8 cellular contexts compared by ENCODE assay signal in the genomic region with DNA sequence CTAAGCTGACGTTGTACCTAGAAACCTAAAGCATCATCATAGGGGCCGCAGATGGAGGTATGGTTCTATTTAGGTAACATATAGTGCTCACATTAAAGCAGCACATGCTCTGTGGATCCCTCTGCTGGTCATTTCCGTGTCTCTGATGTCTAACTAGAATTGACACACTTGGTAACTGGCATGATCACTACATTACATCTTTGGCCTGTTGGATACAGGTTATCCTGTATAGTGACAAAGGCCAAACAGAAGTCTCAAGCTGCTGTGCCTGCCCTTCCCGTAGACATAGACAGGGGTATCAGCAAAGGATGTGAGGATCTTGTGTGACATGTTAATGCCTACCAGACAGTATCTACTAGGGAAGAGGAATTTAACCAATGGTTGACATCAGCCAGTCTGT. TPM values are rescaled to one million over a fixed set of nuclear protein-coding genes. Genes with fewer than 3 reads are reported as not detected.
DNase-seq lines count a peak whose midpoint lies in the region; ATAC-seq and TF ChIP-seq lines count a peak whose summit lies in the region.

No MANE protein-coding gene starts in this region.

- ATAC-seq in T-cell (replicated peaks in 1 of 4) (peak; percentile 64 to 77 (median 72)), memory B cell (ENCODE audit: low read depth) (peak; percentile 69), HG03025 (IDR thresholded peaks at IDR 0.05; ENCODE audit: low FRiP score, unreplicated experiment) (no peak)

- H3K27ac Mint-ChIP-seq in T-cell (no peak overlapping the region), memory B cell (peak overlapping the region; percentile 45)

- CTCF ChIA-PET in AG04449 (lab: Yijun Ruan, JAX) (interaction anchor here (0.7 to 7.0 kb wide), 28 partner anchors 10 to 179 kb away, joined by 3 to 100 read pairs (median 5); no protein-coding TSS in a partner anchor), T-cell (lab: Charles Lee) (interaction anchor here (0.5 to 8.9 kb wide), 4 partner anchors 143 to 197 kb away, joined by 4 to 71 read pairs (median 9); no protein-coding TSS in a partner anchor)

- no peak for DNase-seq in AG04449 (ENCODE audit: low read depth, low spot score)
- DNase-seq in ELR (ENCODE audit: low read depth) = peak; percentile 71
- DNase-seq in HuH-7 (ENCODE audit: low spot score) = peak; percentile 52
- DNase-seq in T-cell = peak in 30 of 34 experiments; percentile 5 to 52 (median 36)
- DNase-seq in dedifferentiated amniotic fluid mesenchymal stem cell (ENCODE audit: extremely low spot score) = peak; percentile 34
- peak; percentile 21 to 28 for DNase-seq in memory B cell (ENCODE audit: low spot score in 2 of 2)
- DNase-seq in ureter (ENCODE audit: low spot score) = no peak

- H3K9me3 Mint-ChIP-seq in T-cell (no peaks in the 10 kb centered on the region), memory B cell (no peaks in the 10 kb centered on the region)

- H3K4me3 ChIP-seq in AG04449 (ENCODE audit: low read depth, low read length) = no peak overlapping the region

- POLR2A ChIA-PET in AG04449 (lab: Yijun Ruan, JAX) (no interaction called here), T-cell (lab: Charles Lee) (interaction anchor here in 1 of 2 donors (0.6 kb wide), 1 partner anchor 143 kb away, joined by 4 read pairs; no protein-coding TSS in a partner anchor)

- TF ChIP-seq CTCF in AG04449 (IDR thresholded peaks at IDR 0.05; ENCODE audit: insufficient read depth, low read length, missing control alignments) = peak; percentile 60

- no peaks in the 10 kb centered on the region for H3K27me3 Mint-ChIP-seq in T-cell
- no peaks in the 10 kb centered on the region for H3K27me3 Mint-ChIP-seq in memory B cell

- H3K4me3 Mint-ChIP-seq in T-cell = no peak overlapping the region
- no peak overlapping the region for H3K4me3 Mint-ChIP-seq in memory B cell

- H3K4me1 Mint-ChIP-seq in T-cell (peaks cover 7 to 9% (median 7%) of the 10 kb centered on the region in 3 donors), memory B cell (peaks cover 5% of the 10 kb centered on the region)

- H3K36me3 Mint-ChIP-seq in T-cell (peaks cover 8% of the 10 kb centered on the region), memory B cell (peaks cover 4% of the 10 kb centered on the region)

RNA-seq across cellular contexts. Expression of a gene that starts 51.2 kb away (rescaled TPM):
- total RNA-seq in T-cell = 10 to 100 TPM; 42.3 to 51.9 (median 44.8) TPM
- total RNA-seq in ureter = 88.1 TPM

Comparison
In these comparisons a context has a peak if more than half of its experiments do, and no peak if none do; other contexts are left out.
1. DNase-seq: peak in ELR (single experiment), HuH-7 (single experiment), T-cell (30 of 34), dedifferentiated amniotic fluid mesenchymal stem cell (single experiment) and memory B cell (2 of 2); none in AG04449 (single experiment) and ureter (single experiment).